In the genomic region with DNA sequence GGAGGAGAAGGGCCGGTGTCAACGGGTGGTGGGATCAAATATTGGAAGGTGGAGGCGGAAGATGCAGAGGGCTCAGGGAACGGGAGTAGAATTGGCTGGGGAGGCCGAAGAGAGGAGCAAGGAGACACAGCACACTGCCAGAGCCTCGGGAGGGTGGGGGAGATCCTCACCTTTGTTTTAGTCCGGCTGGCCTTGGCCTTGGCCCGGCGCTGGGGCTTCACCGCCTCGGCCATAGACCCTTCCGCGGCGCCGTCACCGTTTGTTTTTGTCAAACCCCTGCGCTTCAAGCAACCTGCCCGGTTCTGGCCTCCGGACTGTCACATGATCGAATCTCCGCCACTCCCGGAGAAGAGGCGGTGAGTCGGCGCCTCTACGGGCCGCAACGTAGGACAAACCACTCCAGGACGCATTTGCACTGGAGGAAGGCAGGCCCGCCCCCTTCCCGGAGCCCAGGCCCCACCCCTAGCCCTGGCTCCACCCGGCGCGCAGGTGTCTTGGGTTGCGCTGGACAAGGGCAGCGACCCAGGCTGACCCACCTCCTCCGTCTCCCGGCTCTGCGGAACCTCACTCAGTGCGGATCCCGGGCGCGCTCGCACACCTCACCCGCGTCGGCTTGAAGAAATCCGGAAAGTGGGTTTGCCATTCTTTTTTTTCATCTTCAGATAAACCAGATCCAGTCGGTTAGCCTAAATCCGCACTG, we compare ENCODE assay signal across 1 cellular context.
TF ChIP-seq lines count a peak whose summit lies in the region.

A gene with protein sequence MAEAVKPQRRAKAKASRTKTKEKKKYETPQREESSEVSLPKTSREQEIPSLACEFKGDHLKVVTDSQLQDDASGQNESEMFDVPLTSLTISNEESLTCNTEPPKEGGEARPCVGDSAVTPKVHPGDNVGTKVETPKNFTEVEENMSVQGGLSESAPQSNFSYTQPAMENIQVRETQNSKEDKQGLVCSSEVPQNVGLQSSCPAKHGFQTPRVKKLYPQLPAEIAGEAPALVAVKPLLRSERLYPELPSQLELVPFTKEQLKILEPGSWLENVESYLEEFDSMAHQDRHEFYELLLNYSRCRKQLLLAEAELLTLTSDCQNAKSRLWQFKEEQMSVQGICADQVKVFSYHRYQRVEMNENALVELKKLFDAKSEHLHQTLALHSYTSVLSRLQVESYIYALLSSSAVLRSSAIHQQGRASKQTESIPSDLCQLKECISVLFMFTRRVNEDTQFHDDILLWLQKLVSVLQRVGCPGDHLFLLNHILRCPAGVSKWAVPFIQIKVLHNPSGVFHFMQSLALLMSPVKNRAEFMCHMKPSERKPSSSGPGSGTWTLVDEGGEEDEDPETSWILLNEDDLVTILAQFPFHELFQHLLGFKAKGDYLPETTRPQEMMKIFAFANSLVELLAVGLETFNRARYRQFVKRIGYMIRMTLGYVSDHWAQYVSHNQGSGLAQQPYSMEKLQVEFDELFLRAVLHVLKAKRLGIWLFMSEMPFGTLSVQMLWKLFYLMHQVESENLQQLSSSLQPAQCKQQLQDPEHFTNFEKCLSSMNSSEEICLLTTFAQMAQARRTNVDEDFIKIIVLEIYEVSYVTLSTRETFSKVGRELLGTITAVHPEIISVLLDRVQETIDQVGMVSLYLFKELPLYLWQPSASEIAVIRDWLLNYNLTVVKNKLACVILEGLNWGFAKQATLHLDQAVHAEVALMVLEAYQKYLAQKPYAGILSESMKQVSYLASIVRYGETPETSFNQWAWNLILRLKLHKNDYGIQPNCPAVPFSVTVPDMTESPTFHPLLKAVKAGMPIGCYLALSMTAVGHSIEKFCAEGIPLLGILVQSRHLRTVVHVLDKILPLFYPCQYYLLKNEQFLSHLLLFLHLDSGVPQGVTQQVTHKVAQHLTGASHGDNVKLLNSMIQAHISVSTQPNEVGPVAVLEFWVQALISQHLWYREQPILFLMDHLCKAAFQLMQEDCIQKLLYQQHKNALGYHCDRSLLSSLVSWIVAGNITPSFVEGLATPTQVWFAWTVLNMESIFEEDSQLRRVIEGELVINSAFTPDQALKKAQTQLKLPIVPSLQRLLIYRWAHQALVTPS (N-terminal part only) (minus strand): TSS at position 323 of the 700 bp plus-strand sequence. CDS start 90 bp downstream, at position 233.

TF ChIP-seq in HEK293, 187 proteins besides CTCF, POLR2A, EP300 and RAD21 (continued from another document):
- TF ChIP-seq ZNF174 (tag by site-specific recombination; IDR thresholded peaks at IDR 0.05) (no peak), KLF9 (tag by site-specific recombination; IDR thresholded peaks at IDR 0.05; ENCODE audit: low read depth) (peak; percentile 93), ZBTB21 (tag by site-specific recombination; IDR thresholded peaks at IDR 0.05) (no peak), KLF1 (tag by site-specific recombination; IDR thresholded peaks at IDR 0.05) (peak; percentile 71)
